8 cellular contexts compared by ENCODE assay signal in the genomic region with DNA sequence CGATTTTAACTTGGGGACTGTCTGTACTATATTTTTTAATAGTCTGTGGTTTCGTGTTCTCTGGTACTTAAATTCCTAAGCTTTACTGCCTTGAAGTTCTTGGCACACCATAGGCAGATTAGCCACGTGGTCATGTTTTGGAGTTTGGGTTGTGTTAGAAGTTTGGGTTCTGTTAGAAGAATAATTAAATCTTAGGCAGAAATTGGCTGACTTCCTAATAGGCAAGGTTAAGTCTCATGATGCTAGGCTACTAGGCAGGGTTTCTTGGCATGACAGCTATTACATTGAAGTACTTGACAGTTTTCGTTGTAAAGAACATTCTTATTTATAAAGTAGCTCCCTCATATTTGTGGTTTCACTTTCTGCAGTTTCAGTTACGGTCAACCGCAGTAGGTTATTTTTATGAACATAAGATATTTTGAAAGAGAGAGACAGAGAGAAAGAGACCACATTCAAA. TPM values are rescaled to one million over a fixed set of nuclear protein-coding genes. Genes with fewer than 3 reads are reported as not detected.
DNase-seq lines count a peak whose midpoint lies in the region; ATAC-seq and TF ChIP-seq lines count a peak whose summit lies in the region.

No MANE protein-coding gene starts in this region.

- peak overlapping the region; percentile 85 for H3K4me3 Mint-ChIP-seq in activated naive CD4-positive, alpha-beta T cell treated with anti-CD3 and anti-CD28 coated beads, Interleukin-2, amount 50 U/mL, for 24 hours

- H3K4me3 ChIP-seq in OCI-LY1 (ENCODE audit: low read depth, low read length, poor library complexity, severe bottlenecking) (peak overlapping the region; percentile 14), duodenal mucosa (ENCODE audit: low read depth in 1 of 2, low read length in 2 of 2) (peak overlapping the region; percentile 5 to 12)

- DNase-seq in activated naive CD4-positive, alpha-beta T cell treated with Interleukin-2 at 50 U/mL for 16 hours, result no peak
- DNase-seq in sciatic nerve (ENCODE audit: low spot score), result no peak
- no peak for DNase-seq in effector CD8-positive, alpha-beta T cell (lab: John Stamatoyannopoulos, UW)
- no peak for DNase-seq in DMS153 treated with DMSO at 0.1 percent for 48 hours (lab: John Stamatoyannopoulos, UW; ENCODE audit: unreplicated experiment)

- no peaks in the 10 kb centered on the region for H3K79me2 ChIP-seq in OCI-LY1 (ENCODE audit: insufficient read depth, low read length)

- peak overlapping the region; percentile 90 for H3K27ac Mint-ChIP-seq in activated naive CD4-positive, alpha-beta T cell treated with anti-CD3 and anti-CD28 coated beads, Interleukin-2, amount 50 U/mL, for 24 hours

- H3K4me2 ChIP-seq in OCI-LY1 (ENCODE audit: low read length), result peak overlapping the region; percentile 53

- peak overlapping the region; percentile 50 for H3K9ac ChIP-seq in OCI-LY1 (ENCODE audit: low read length)
- H3K9ac ChIP-seq in duodenal mucosa (ENCODE audit: low read depth in 1 of 2, low read length in 2 of 2), result no peak overlapping the region

- no peaks in the 10 kb centered on the region for H3K9me2 ChIP-seq in OCI-LY1 (ENCODE audit: low read depth, low read length)

- no peak for TF ChIP-seq CTCF in OCI-LY1 (IDR thresholded peaks at IDR 0.05; ENCODE audit: low read length)

- H3K36me3 ChIP-seq in OCI-LY1 (ENCODE audit: insufficient read depth, low read length) (peaks cover 12% of the 10 kb centered on the region), duodenal mucosa (ENCODE audit: control insufficient read depth in 1 of 2, insufficient read depth in 2 of 2, low read length in 2 of 2) (no peaks in the 10 kb centered on the region)

- no peaks in the 10 kb centered on the region for H4K20me1 ChIP-seq in OCI-LY1 (ENCODE audit: insufficient read depth, low read length)

- ATAC-seq in HG02938 (IDR thresholded peaks at IDR 0.05; ENCODE audit: unreplicated experiment), result peak; percentile 84
- peak; percentile 95 for ATAC-seq in sciatic nerve

- H3K4me1 ChIP-seq in OCI-LY1 (ENCODE audit: insufficient read depth, low read length, severe bottlenecking) (peaks cover 49% of the 10 kb centered on the region), duodenal mucosa (ENCODE audit: control insufficient read depth in 1 of 2, insufficient read depth in 2 of 2, low read length in 2 of 2) (peaks cover 6 to 11% of the 10 kb centered on the region in 2 donors)

- H3K27me3 ChIP-seq in OCI-LY1 (ENCODE audit: insufficient read depth, low read length), result no peaks in the 10 kb centered on the region
- H3K27me3 ChIP-seq in duodenal mucosa (ENCODE audit: control insufficient read depth in 1 of 2, insufficient read depth in 2 of 2, low read length in 2 of 2), result no peaks in the 10 kb centered on the region

- H3K9me3 ChIP-seq in OCI-LY1 (ENCODE audit: low read length), result peaks cover 17% of the 10 kb centered on the region
- H3K9me3 ChIP-seq in duodenal mucosa (ENCODE audit: control insufficient read depth in 1 of 2, low read length in 2 of 2), result no peaks in the 10 kb centered on the region

- intact Hi-C loops in sciatic nerve (cut with DNase I), result no loop called here

- H3K27me3 Mint-ChIP-seq in activated naive CD4-positive, alpha-beta T cell treated with anti-CD3 and anti-CD28 coated beads, Interleukin-2, amount 50 U/mL, for 24 hours, result no peaks in the 10 kb centered on the region

- H3K27ac ChIP-seq in OCI-LY1 (ENCODE audit: low read depth, low read length, poor library complexity, severe bottlenecking) (peak overlapping the region; percentile 94), duodenal mucosa (ENCODE audit: low read depth, low read length) (no peak overlapping the region)

- no peaks in the 10 kb centered on the region for H3F3A ChIP-seq in OCI-LY1 (ENCODE audit: insufficient read depth, low read length)

- no peaks in the 10 kb centered on the region for H3K36me3 Mint-ChIP-seq in activated naive CD4-positive, alpha-beta T cell treated with anti-CD3 and anti-CD28 coated beads, Interleukin-2, amount 50 U/mL, for 24 hours

- H3K4me1 Mint-ChIP-seq in activated naive CD4-positive, alpha-beta T cell treated with anti-CD3 and anti-CD28 coated beads, Interleukin-2, amount 50 U/mL, for 24 hours, result peaks cover 50% of the 10 kb centered on the region

- no peak overlapping the region for H2AFZ ChIP-seq in OCI-LY1 (ENCODE audit: low read length)

- no peaks in the 10 kb centered on the region for H3K9me3 Mint-ChIP-seq in activated naive CD4-positive, alpha-beta T cell treated with anti-CD3 and anti-CD28 coated beads, Interleukin-2, amount 50 U/mL, for 24 hours

RNA-seq across cellular contexts. Expression of gene MMP7, which starts 30.0 kb away (rescaled TPM):
- not detected for total RNA-seq in sciatic nerve
